In genomic region chr5:76082790-76083554, GRCh38 we compare ENCODE assay signal across 9 cellular contexts. TPM values are rescaled to one million over a fixed set of nuclear protein-coding genes. Genes with fewer than 3 reads are reported as not detected.
DNase-seq lines count a peak whose midpoint lies in the region; FAIRE-seq and TF ChIP-seq lines count a peak whose summit lies in the region.
"Had no signal": no experiment of that assay in that cellular context is flagged by ENCODE, and none has a peak within 500 bp of the region (broad histone marks: within the 10 kb centered on the region; RNA-seq: fewer than 3 reads in every experiment).

TSS of gene SV2C (plus strand) at chr5:76083383. CDS start at chr5:76131751, 48,368 bp downstream.

- peak within 1 kb of the TSS; percentile 25 for H3K18ac ChIP-seq in H1 (ENCODE audit: extremely low read depth, low read length)

- no peak within 1 kb of the TSS for H3K27ac ChIP-seq in H1 (ENCODE audit: low read depth, low read length)
- H3K27ac ChIP-seq in osteoblast (ENCODE audit: low read depth, low read length), result no peak within 1 kb of the TSS

- no peaks in the 10 kb centered on the region for H4K20me1 ChIP-seq in H1 (replicated peaks in 1 of 2; ENCODE audit: control insufficient read depth in 1 of 2, insufficient read depth in 2 of 2, low read length in 2 of 2)
- no peaks in the 10 kb centered on the region for H4K20me1 ChIP-seq in osteoblast (ENCODE audit: insufficient read depth, low read length)

- H2BK12ac ChIP-seq in H1 (ENCODE audit: low read depth, low read length), result no peak within 1 kb of the TSS; the same call in 1 of the 2 replicates

- peak; percentile 68 for DNase-seq in activated CD8-positive, alpha-beta memory T cell treated with anti-CD3 and anti-CD28 coated beads for 24 hours
- no peak for DNase-seq in activated CD8-positive, alpha-beta memory T cell treated with anti-CD3 and anti-CD28 coated beads, Interleukin-2, amount 50 U/mL, for 4 hours
- DNase-seq in H1 (ENCODE audit: low read depth in 1 of 2, low spot score in 2 of 2) (peak in 1 of 2 experiments; percentile 71), osteoblast (ENCODE audit: insufficient read length, low spot score, missing footprints) (peak; percentile 88), midbrain (lab: John Stamatoyannopoulos, UW) (no peak), DMS114 treated with DMSO at 0.1 percent for 48 hours (lab: John Stamatoyannopoulos, UW; ENCODE audit: unreplicated experiment) (no peak), NCI-H2081 treated with DMSO at 0.1 percent for 48 hours (lab: John Stamatoyannopoulos, UW) (no peak)
- DNase-seq: DND-41 had no signal

- H3K79me2 ChIP-seq in H1 (ENCODE audit: control insufficient read depth in 1 of 2, insufficient read depth in 2 of 2, low read length in 2 of 2) (no peaks in the 10 kb centered on the region), osteoblast (ENCODE audit: insufficient read depth, low read length) (no peaks in the 10 kb centered on the region)

- H3K4me3 ChIP-seq in H1 (ENCODE audit: extremely low read depth in 1 of 4, insufficient read depth in 2 of 4, low read depth in 3 of 4, low read length in 4 of 4) (peak within 1 kb of the TSS; percentile 53 to 74 (median 58)), osteoblast (ENCODE audit: insufficient read depth, low read length) (no peak within 1 kb of the TSS)

- H2AK5ac ChIP-seq in H1 (ENCODE audit: low read depth, low read length), result no peak within 1 kb of the TSS

- no peaks in the 10 kb centered on the region for H3K36me3 Mint-ChIP-seq in T-helper 1 cell treated with Interleukin-12 subunit alpha and Interleukin-12 subunit beta and Interleukin-4 antibody, amounts not matched to agents 30 μg/mL and 1 μg/mL, for 36 hours (ENCODE audit: low read depth)

- H3K4me1 Mint-ChIP-seq in T-helper 1 cell treated with Interleukin-12 subunit alpha and Interleukin-12 subunit beta and Interleukin-4 antibody, amounts not matched to agents 30 μg/mL and 1 μg/mL, for 36 hours (ENCODE audit: low read depth), result peaks cover 23% of the 10 kb centered on the region

- no peak within 1 kb of the TSS for H3K4ac ChIP-seq in H1 (replicated peaks; ENCODE audit: insufficient read length, low read depth, low read length)

- H3K79me1 ChIP-seq in H1 (ENCODE audit: low read depth, low read length), result no peaks in the 10 kb centered on the region

- peak within 1 kb of the TSS; percentile 73 to 91 for H3K4me2 ChIP-seq in H1 (ENCODE audit: insufficient read depth in 1 of 2, low read depth in 2 of 2, low read length in 2 of 2)
- no peak within 1 kb of the TSS for H3K4me2 ChIP-seq in osteoblast (ENCODE audit: insufficient read depth, low read length)

- no peak within 1 kb of the TSS for H2BK15ac ChIP-seq in H1 (ENCODE audit: low read length)

- peak within 1 kb of the TSS; percentile 62 for H4K8ac ChIP-seq in H1 (ENCODE audit: extremely low read depth, insufficient read depth, low read length)

- H4K5ac ChIP-seq in H1 (ENCODE audit: insufficient read length, low read depth, low read length), result no peak within 1 kb of the TSS

- TF ChIP-seq CTCF in H1 (IDR thresholded peaks at IDR 0.05; ENCODE audit: control extremely low read depth in 1 of 3, insufficient read depth in 1 of 3, low read depth in 1 of 3, low read length in 3 of 3) (no peak), osteoblast (IDR thresholded peaks at IDR 0.05; ENCODE audit: extremely low read depth, low read depth, low read length) (no peak)

- no peak within 1 kb of the TSS for H2BK20ac ChIP-seq in H1 (ENCODE audit: low read length)

- no peak within 1 kb of the TSS for H3K56ac ChIP-seq in H1 (replicated peaks; ENCODE audit: insufficient read length, low read depth, low read length)

- H3K9ac ChIP-seq in H1 (replicated peaks in 1 of 4; ENCODE audit: extremely low read depth in 1 of 4, low read depth in 3 of 4, low read length in 3 of 4), result peak within 1 kb of the TSS in 1 of 4 experiments; percentile 10; a peak in 3 of 7 replicates

- no peaks in the 10 kb centered on the region for H3K9me3 Mint-ChIP-seq in T-helper 1 cell treated with Interleukin-12 subunit alpha and Interleukin-12 subunit beta and Interleukin-4 antibody, amounts not matched to agents 30 μg/mL and 1 μg/mL, for 36 hours

- POLR2A ChIA-PET in H1 (lab: Charles Lee; ENCODE audit: partially characterized antibody), result interaction anchor here (0.7 kb wide), 1 partner anchor 691 kb away, joined by 3 read pairs; no protein-coding TSS in a partner anchor

- no peak within 1 kb of the TSS for H2BK5ac ChIP-seq in H1 (ENCODE audit: low read depth, low read length)

- no peak within 1 kb of the TSS for H3K27ac Mint-ChIP-seq in T-helper 1 cell treated with Interleukin-12 subunit alpha and Interleukin-12 subunit beta and Interleukin-4 antibody, amounts not matched to agents 30 μg/mL and 1 μg/mL, for 36 hours

- H3K4me3 Mint-ChIP-seq in T-helper 1 cell treated with Interleukin-12 subunit alpha and Interleukin-12 subunit beta and Interleukin-4 antibody, amounts not matched to agents 30 μg/mL and 1 μg/mL, for 36 hours, result peak within 1 kb of the TSS; percentile 62

- H3K36me3 ChIP-seq in H1 (ENCODE audit: control insufficient read depth in 2 of 4, insufficient read depth in 4 of 4, low read length in 3 of 4) (no peaks in the 10 kb centered on the region), osteoblast (ENCODE audit: insufficient read depth, low read length) (no peaks in the 10 kb centered on the region)

- TF ChIP-seq RAD21 in H1 (IDR thresholded peaks at IDR 0.05 in 1 of 2, conservative IDR thresholded peaks at IDR 0.05 in 1 of 2; ENCODE audit: low read depth in 2 of 2, low read length in 2 of 2), result no peak

- TF ChIP-seq EP300 in H1 (IDR thresholded peaks at IDR 0.05; ENCODE audit: borderline replicate concordance in 1 of 2, low read depth in 2 of 2, low read length in 2 of 2), result no peak

- no peaks in the 10 kb centered on the region for H3K9me3 ChIP-seq in H1 (ENCODE audit: insufficient read depth in 2 of 2, low read depth in 1 of 2, low read length in 1 of 2)
- no peaks in the 10 kb centered on the region for H3K9me3 ChIP-seq in osteoblast (ENCODE audit: low read depth, low read length)

- H3K27me3 ChIP-seq in H1 (replicated peaks in 1 of 4; ENCODE audit: control insufficient read depth in 3 of 4, extremely low read depth in 1 of 4, insufficient read depth in 3 of 4, low read length in 3 of 4), result peaks cover 30 to 76% (median 56%) of the 10 kb centered on the region in 4 experiments
- peaks cover 39% of the 10 kb centered on the region for H3K27me3 ChIP-seq in osteoblast (ENCODE audit: insufficient read depth, low read length)

- H2BK120ac ChIP-seq in H1 (replicated peaks; ENCODE audit: low read depth, low read length), result no peak within 1 kb of the TSS

- 1% methylated on average over 46 of the region's 63 CpGs; no CpG with 5 or more reads in 1 of the 2 experiments for WGBS in H1 (ENCODE audit: extremely low coverage in 1 of 2, insufficient coverage in 1 of 2, insufficient read length in 1 of 2, insufficient replicate concordance in 2 of 2, low coverage in 1 of 2, low lambda C conversion rate in 2 of 2, missing lambda C conversion rate in 1 of 2), 2 experiments

- H4K91ac ChIP-seq in H1 (replicated peaks; ENCODE audit: insufficient read length, low read length), result no peak within 1 kb of the TSS

- H3K23me2 ChIP-seq in H1 (ENCODE audit: low read depth, low read length), result peaks cover 26% of the 10 kb centered on the region

- CTCF ChIA-PET in H1 (lab: Charles Lee; ENCODE audit: partially characterized antibody), result interaction anchor here (0.6 to 3.9 kb wide), 2 partner anchors 92 to 505 kb away, joined by 5 to 18 read pairs; no protein-coding TSS in a partner anchor

- no peak within 1 kb of the TSS for H3K23ac ChIP-seq in H1 (ENCODE audit: insufficient read length)

- TF ChIP-seq POLR2A in H1 (IDR thresholded peaks at IDR 0.05; ENCODE audit: control extremely low read depth in 1 of 2, low read depth in 2 of 2, low read length in 2 of 2), result no peak

- no peak within 1 kb of the TSS for H3K14ac ChIP-seq in H1 (ENCODE audit: insufficient read length)

- no peak for FAIRE-seq in H1 (lab: Jason Lieb, UNC)

- peaks cover 90% of the 10 kb centered on the region for H3K27me3 Mint-ChIP-seq in T-helper 1 cell treated with Interleukin-12 subunit alpha and Interleukin-12 subunit beta and Interleukin-4 antibody, amounts not matched to agents 30 μg/mL and 1 μg/mL, for 36 hours (ENCODE audit: low read depth)

- 0 out of 2 replicates have a peak within 1 kb of the TSS, but pooled peaks have one; percentile 66 for H2AFZ ChIP-seq in H1 (ENCODE audit: low read length)
- no peak within 1 kb of the TSS for H2AFZ ChIP-seq in osteoblast (ENCODE audit: low read length)

- H3K4me1 ChIP-seq in H1 (replicated peaks in 1 of 4; ENCODE audit: control insufficient read depth in 3 of 4, insufficient read depth in 4 of 4, low read length in 3 of 4), result peaks cover 0 to 10% (median 6%) of the 10 kb centered on the region in 4 experiments; a peak in 6 of 7 replicates
- H3K4me1 ChIP-seq in osteoblast (ENCODE audit: insufficient read depth, low read length), result no peaks in the 10 kb centered on the region

TF ChIP-seq in H1, 55 proteins besides CTCF, POLR2A, EP300 and RAD21 (continues in another document):
- TF ChIP-seq RBBP5 (IDR thresholded peaks at IDR 0.05; ENCODE audit: borderline replicate concordance, low read depth, low read length), result no peak
- TF ChIP-seq BACH1 (IDR thresholded peaks at IDR 0.05; ENCODE audit: low read length), result no peak
- TF ChIP-seq SP1 (IDR thresholded peaks at IDR 0.05; ENCODE audit: low read depth, low read length), result no peak
- no peak for TF ChIP-seq ASH2L (IDR thresholded peaks at IDR 0.05; ENCODE audit: low read length)
- TF ChIP-seq NANOG (IDR thresholded peaks at IDR 0.05; ENCODE audit: insufficient read depth, low read depth, low read length, poor library complexity, severe bottlenecking), result no peak
- peak; percentile 61 for TF ChIP-seq E2F6 (IDR thresholded peaks at IDR 0.05)
- no peak for TF ChIP-seq GTF2F1 (IDR thresholded peaks at IDR 0.05; ENCODE audit: borderline replicate concordance, low read depth, low read length)
- TF ChIP-seq HDAC6 (IDR thresholded peaks at IDR 0.05; ENCODE audit: low read depth, low read length), result no peak

RNA-seq across cellular contexts. Expression of gene SV2C, which starts in this region (rescaled TPM):
- total RNA-seq in H1 (2021; fragmentation: NEBNext Ultra II Directional; extraction: Animal tissue kit (Norgen Biotek cat#: 25700)), result 0.08 and 0.24 TPM in 2 replicates
- 0.05 and 0.08 TPM in 2 replicates for polyA plus RNA-seq in H1 (2011; rRNA removed)
- 0.06 TPM for polyA plus RNA-seq in H1 (2011; cell fraction: cytosol; rRNA removed)
- polyA plus RNA-seq in H1 (2011; cell fraction: nucleus; rRNA removed), result 0.10 TPM
- polyA plus RNA-seq in H1 (2012, experiment 1 of 2), result 0.04 to 0.12 TPM (median 0.07 TPM) in 4 replicates
- not detected for polyA plus RNA-seq in H1 (2012, experiment 2 of 2)
- polyA plus RNA-seq in H1 (2013, experiment 1 of 2), result 0.06 TPM
- polyA plus RNA-seq in H1 (2013, experiment 2 of 2), result 0.06 TPM
- polyA minus RNA-seq in H1 (2011; rRNA and poly(A)+ RNA removed), result 0.22 and 0.24 TPM in 2 replicates
- not detected for polyA minus RNA-seq in H1 (2011; cell fraction: cytosol; rRNA and poly(A)+ RNA removed)
- polyA minus RNA-seq in H1 (2011; cell fraction: nucleus; rRNA and poly(A)+ RNA removed), result 0.80 TPM
- not detected in 2 replicates for total RNA-seq in osteoblast

Comparison
In these comparisons a context has a peak if more than half of its experiments do, and no peak if none do; other contexts are left out.
1. Peak in DNase-seq in osteoblast; RNA of the gene not detected or under 1 TPM.